Comparison of ENCODE assay signal across 1 cellular context in the genomic region with DNA sequence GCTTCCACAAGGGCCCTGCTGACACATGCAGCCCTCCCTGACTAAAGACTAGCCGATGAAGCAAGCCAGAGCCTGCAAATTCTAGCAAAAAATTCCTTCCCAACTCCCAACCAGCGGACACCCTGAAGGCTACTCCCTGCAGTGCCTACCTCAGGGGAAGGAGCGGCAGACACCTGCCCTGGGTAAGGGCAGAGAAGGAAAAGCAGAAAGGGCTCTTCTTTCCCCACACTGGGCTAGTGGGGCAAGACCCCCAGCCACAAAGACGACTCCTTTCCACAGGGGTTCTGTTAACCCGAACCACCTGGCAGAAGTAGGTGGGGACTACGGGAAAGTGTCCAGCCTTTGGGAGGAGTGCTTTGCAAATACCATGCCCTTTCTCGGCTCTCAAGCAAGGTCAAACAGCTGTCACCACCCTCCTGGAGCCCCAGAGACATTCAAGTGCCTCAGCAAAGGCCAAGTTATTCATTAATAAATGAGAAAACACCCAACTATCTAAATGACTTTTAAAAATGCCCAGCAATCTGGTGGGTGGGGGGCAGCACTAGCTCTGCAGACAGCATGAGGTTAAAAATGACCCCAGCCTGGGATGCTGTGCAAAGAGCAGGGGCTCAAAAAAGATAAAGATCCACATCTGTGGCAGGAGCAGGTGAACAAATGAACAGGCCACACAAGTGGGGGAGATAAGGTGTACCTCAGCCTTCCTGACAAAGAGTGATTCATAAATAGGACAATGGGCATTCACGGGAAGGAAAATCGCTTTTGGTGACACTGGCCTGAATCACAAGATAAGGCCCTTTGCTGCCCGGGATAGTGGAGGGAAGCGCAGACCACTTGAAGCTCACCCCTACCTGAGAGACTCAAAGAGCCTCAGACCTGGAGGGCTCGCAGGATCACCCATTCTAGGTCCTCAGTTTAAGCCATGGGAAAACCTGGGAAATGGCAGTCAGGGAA.
A peak's percentile ranks its signal among the peaks of the same experiment; 100 is the strongest.
TF ChIP-seq lines count a peak whose summit lies in the region.

No MANE protein-coding gene starts in this region.

TF ChIP-seq in HepG2, 621 proteins besides CTCF, POLR2A, EP300 and RAD21 (continued from another document):
- TF ChIP-seq, protein P1, sequence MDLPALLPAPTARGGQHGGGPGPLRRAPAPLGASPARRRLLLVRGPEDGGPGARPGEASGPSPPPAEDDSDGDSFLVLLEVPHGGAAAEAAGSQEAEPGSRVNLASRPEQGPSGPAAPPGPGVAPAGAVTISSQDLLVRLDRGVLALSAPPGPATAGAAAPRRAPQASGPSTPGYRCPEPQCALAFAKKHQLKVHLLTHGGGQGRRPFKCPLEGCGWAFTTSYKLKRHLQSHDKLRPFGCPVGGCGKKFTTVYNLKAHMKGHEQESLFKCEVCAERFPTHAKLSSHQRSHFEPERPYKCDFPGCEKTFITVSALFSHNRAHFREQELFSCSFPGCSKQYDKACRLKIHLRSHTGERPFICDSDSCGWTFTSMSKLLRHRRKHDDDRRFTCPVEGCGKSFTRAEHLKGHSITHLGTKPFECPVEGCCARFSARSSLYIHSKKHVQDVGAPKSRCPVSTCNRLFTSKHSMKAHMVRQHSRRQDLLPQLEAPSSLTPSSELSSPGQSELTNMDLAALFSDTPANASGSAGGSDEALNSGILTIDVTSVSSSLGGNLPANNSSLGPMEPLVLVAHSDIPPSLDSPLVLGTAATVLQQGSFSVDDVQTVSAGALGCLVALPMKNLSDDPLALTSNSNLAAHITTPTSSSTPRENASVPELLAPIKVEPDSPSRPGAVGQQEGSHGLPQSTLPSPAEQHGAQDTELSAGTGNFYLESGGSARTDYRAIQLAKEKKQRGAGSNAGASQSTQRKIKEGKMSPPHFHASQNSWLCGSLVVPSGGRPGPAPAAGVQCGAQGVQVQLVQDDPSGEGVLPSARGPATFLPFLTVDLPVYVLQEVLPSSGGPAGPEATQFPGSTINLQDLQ (CRISPR knock-in tag; IDR thresholded peaks at IDR 0.05), result 0 out of 2 replicates have a peak, but pooled peaks have one; percentile 62
- TF ChIP-seq ZSCAN25 (CRISPR knock-in tag; IDR thresholded peaks at IDR 0.05), result no peak; the same call in 1 of the 2 replicates
- TF ChIP-seq ATF7-NPFF (CRISPR knock-in tag; IDR thresholded peaks at IDR 0.05; ENCODE audit: low read depth), result no peak
- TF ChIP-seq ZNF878 (CRISPR knock-in tag; IDR thresholded peaks at IDR 0.05), result no peak
- no peak for TF ChIP-seq CENPT (CRISPR knock-in tag; IDR thresholded peaks at IDR 0.05; ENCODE audit: low read depth)
- TF ChIP-seq, protein P2, sequence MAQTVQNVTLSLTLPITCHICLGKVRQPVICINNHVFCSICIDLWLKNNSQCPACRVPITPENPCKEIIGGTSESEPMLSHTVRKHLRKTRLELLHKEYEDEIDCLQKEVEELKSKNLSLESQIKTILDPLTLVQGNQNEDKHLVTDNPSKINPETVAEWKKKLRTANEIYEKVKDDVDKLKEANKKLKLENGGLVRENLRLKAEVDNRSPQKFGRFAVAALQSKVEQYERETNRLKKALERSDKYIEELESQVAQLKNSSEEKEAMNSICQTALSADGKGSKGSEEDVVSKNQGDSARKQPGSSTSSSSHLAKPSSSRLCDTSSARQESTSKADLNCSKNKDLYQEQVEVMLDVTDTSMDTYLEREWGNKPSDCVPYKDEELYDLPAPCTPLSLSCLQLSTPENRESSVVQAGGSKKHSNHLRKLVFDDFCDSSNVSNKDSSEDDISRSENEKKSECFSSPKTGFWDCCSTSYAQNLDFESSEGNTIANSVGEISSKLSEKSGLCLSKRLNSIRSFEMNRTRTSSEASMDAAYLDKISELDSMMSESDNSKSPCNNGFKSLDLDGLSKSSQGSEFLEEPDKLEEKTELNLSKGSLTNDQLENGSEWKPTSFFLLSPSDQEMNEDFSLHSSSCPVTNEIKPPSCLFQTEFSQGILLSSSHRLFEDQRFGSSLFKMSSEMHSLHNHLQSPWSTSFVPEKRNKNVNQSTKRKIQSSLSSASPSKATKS (CRISPR knock-in tag; IDR thresholded peaks at IDR 0.05), result no peak
- no peak for TF ChIP-seq MED13 (CRISPR knock-in tag; IDR thresholded peaks at IDR 0.05)
- TF ChIP-seq MED1 (CRISPR knock-in tag; IDR thresholded peaks at IDR 0.05), result 0 out of 2 replicates have a peak, but pooled peaks have one; percentile 26
- 0 out of 2 replicates have a peak, but pooled peaks have one; percentile 12 for TF ChIP-seq MIXL1 (CRISPR knock-in tag; IDR thresholded peaks at IDR 0.05)
- TF ChIP-seq, protein P3, sequence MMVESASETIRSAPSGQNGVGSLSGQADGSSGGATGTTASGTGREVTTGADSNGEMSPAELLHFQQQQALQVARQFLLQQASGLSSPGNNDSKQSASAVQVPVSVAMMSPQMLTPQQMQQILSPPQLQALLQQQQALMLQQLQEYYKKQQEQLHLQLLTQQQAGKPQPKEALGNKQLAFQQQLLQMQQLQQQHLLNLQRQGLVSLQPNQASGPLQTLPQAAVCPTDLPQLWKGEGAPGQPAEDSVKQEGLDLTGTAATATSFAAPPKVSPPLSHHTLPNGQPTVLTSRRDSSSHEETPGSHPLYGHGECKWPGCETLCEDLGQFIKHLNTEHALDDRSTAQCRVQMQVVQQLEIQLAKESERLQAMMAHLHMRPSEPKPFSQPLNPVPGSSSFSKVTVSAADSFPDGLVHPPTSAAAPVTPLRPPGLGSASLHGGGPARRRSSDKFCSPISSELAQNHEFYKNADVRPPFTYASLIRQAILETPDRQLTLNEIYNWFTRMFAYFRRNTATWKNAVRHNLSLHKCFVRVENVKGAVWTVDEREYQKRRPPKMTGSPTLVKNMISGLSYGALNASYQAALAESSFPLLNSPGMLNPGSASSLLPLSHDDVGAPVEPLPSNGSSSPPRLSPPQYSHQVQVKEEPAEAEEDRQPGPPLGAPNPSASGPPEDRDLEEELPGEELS (CRISPR knock-in tag; IDR thresholded peaks at IDR 0.05), result peak; percentile 24; the same call in 1 of the 2 replicates
- no peak for TF ChIP-seq ZNF775 (CRISPR knock-in tag; IDR thresholded peaks at IDR 0.05; ENCODE audit: borderline replicate concordance)
- TF ChIP-seq, protein P4, sequence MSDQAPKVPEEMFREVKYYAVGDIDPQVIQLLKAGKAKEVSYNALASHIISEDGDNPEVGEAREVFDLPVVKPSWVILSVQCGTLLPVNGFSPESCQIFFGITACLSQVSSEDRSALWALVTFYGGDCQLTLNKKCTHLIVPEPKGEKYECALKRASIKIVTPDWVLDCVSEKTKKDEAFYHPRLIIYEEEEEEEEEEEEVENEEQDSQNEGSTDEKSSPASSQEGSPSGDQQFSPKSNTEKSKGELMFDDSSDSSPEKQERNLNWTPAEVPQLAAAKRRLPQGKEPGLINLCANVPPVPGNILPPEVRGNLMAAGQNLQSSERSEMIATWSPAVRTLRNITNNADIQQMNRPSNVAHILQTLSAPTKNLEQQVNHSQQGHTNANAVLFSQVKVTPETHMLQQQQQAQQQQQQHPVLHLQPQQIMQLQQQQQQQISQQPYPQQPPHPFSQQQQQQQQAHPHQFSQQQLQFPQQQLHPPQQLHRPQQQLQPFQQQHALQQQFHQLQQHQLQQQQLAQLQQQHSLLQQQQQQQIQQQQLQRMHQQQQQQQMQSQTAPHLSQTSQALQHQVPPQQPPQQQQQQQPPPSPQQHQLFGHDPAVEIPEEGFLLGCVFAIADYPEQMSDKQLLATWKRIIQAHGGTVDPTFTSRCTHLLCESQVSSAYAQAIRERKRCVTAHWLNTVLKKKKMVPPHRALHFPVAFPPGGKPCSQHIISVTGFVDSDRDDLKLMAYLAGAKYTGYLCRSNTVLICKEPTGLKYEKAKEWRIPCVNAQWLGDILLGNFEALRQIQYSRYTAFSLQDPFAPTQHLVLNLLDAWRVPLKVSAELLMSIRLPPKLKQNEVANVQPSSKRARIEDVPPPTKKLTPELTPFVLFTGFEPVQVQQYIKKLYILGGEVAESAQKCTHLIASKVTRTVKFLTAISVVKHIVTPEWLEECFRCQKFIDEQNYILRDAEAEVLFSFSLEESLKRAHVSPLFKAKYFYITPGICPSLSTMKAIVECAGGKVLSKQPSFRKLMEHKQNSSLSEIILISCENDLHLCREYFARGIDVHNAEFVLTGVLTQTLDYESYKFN (CRISPR knock-in tag; conservative IDR thresholded peaks at IDR 0.05), result peak; percentile 77
- TF ChIP-seq ZNF605 (CRISPR knock-in tag; IDR thresholded peaks at IDR 0.05), result no peak
- TF ChIP-seq NR2F2 (IDR thresholded peaks at IDR 0.05; ENCODE audit: borderline replicate concordance, low read depth), result no peak
- TF ChIP-seq, protein P5, sequence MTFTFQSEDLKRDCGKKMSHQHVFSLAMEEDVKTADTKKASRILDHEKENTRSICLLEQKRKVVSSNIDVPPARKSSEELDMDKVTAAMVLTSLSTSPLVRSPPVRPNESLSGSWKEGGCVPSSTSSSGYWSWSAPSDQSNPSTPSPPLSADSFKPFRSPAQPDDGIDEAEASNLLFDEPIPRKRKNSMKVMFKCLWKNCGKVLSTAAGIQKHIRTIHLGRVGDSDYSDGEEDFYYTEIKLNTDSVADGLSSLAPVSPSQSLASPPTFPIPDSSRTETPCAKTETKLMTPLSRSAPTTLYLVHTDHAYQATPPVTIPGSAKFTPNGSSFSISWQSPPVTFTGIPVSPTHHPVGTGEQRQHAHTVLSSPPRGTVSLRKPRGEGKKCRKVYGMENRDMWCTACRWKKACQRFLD (CRISPR knock-in tag; IDR thresholded peaks at IDR 0.05; ENCODE audit: borderline replicate concordance), result 0 out of 2 replicates have a peak, but pooled peaks have one; percentile 22
- no peak for TF ChIP-seq SNAPC2 (CRISPR knock-in tag; IDR thresholded peaks at IDR 0.05)
- peak; percentile 82 for TF ChIP-seq TEAD3 (CRISPR knock-in tag; optimal IDR thresholded peaks at IDR 0.05; ENCODE audit: borderline replicate concordance)
- TF ChIP-seq, protein P6, sequence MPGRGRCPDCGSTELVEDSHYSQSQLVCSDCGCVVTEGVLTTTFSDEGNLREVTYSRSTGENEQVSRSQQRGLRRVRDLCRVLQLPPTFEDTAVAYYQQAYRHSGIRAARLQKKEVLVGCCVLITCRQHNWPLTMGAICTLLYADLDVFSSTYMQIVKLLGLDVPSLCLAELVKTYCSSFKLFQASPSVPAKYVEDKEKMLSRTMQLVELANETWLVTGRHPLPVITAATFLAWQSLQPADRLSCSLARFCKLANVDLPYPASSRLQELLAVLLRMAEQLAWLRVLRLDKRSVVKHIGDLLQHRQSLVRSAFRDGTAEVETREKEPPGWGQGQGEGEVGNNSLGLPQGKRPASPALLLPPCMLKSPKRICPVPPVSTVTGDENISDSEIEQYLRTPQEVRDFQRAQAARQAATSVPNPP (CRISPR knock-in tag; IDR thresholded peaks at IDR 0.05), result no peak
- TF ChIP-seq, protein P7, sequence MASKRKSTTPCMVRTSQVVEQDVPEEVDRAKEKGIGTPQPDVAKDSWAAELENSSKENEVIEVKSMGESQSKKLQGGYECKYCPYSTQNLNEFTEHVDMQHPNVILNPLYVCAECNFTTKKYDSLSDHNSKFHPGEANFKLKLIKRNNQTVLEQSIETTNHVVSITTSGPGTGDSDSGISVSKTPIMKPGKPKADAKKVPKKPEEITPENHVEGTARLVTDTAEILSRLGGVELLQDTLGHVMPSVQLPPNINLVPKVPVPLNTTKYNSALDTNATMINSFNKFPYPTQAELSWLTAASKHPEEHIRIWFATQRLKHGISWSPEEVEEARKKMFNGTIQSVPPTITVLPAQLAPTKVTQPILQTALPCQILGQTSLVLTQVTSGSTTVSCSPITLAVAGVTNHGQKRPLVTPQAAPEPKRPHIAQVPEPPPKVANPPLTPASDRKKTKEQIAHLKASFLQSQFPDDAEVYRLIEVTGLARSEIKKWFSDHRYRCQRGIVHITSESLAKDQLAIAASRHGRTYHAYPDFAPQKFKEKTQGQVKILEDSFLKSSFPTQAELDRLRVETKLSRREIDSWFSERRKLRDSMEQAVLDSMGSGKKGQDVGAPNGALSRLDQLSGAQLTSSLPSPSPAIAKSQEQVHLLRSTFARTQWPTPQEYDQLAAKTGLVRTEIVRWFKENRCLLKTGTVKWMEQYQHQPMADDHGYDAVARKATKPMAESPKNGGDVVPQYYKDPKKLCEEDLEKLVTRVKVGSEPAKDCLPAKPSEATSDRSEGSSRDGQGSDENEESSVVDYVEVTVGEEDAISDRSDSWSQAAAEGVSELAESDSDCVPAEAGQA (IDR thresholded peaks at IDR 0.05; ENCODE audit: low read depth), result no peak
- TF ChIP-seq, protein P7 (CRISPR knock-in tag; IDR thresholded peaks at IDR 0.05; ENCODE audit: borderline replicate concordance), result no peak
- no peak for TF ChIP-seq PCBP2 (optimal IDR thresholded peaks at IDR 0.05; ENCODE audit: low read depth, low read length, poor library complexity, severe bottlenecking)
- TF ChIP-seq ZNF678 (CRISPR knock-in tag; IDR thresholded peaks at IDR 0.05), result no peak
